Comparison of ENCODE assay signal across 2 cellular contexts in genomic region chr13:49814551-49815270, GRCh38.
A peak's percentile ranks its signal among the peaks of the same experiment; 100 is the strongest.
TF ChIP-seq lines count a peak whose summit lies in the region.

No MANE protein-coding gene starts in this region.

TF ChIP-seq in HepG2, 621 proteins besides CTCF, POLR2A, EP300 and RAD21 (continues in another document):
- TF ChIP-seq ZNF30 (CRISPR knock-in tag; IDR thresholded peaks at IDR 0.05) (no peak), RBM22 (optimal IDR thresholded peaks at IDR 0.05; ENCODE audit: low read length) (no peak), EZH2 (conservative IDR thresholded peaks at IDR 0.05; ENCODE audit: low read depth, low read length) (no peak), SAP130 (CRISPR knock-in tag; IDR thresholded peaks at IDR 0.05; ENCODE audit: low read depth) (0 out of 2 replicates have a peak, but pooled peaks have one; percentile 16), ZNF615 (CRISPR knock-in tag; IDR thresholded peaks at IDR 0.05; ENCODE audit: borderline replicate concordance) (no peak), HOXA3 (CRISPR knock-in tag; IDR thresholded peaks at IDR 0.05) (no peak), KLF6 (CRISPR knock-in tag; IDR thresholded peaks at IDR 0.05) (no peak), ARNTL (CRISPR knock-in tag; IDR thresholded peaks at IDR 0.05) (no peak), SMARCC2 (IDR thresholded peaks at IDR 0.05) (no peak), NFAT5 (CRISPR knock-in tag; IDR thresholded peaks at IDR 0.05) (no peak), SRSF9 (IDR thresholded peaks at IDR 0.05; ENCODE audit: borderline replicate concordance, insufficient read depth, low read depth, low read length, poor library complexity, severe bottlenecking) (no peak), SALL1 (CRISPR knock-in tag; IDR thresholded peaks at IDR 0.05) (0 out of 2 replicates have a peak, but pooled peaks have one; percentile 13), IRF2 (CRISPR knock-in tag; IDR thresholded peaks at IDR 0.05) (0 out of 2 replicates have a peak, but pooled peaks have one; percentile 16), ZXDC (CRISPR knock-in tag; IDR thresholded peaks at IDR 0.05) (no peak), ZBTB43 (CRISPR knock-in tag; conservative IDR thresholded peaks at IDR 0.05) (no peak), DBP (CRISPR knock-in tag; IDR thresholded peaks at IDR 0.05; ENCODE audit: not compliant biosample characterization) (no peak), NFATC3 (CRISPR knock-in tag; IDR thresholded peaks at IDR 0.05) (no peak), SAFB2 (CRISPR knock-in tag; IDR thresholded peaks at IDR 0.05; ENCODE audit: borderline replicate concordance, low read depth) (no peak)

TF ChIP-seq in IMR-90, 13 proteins besides CTCF, POLR2A, EP300 and RAD21:
- TF ChIP-seq USF2 (IDR thresholded peaks at IDR 0.05; ENCODE audit: low read depth, low read length) (no peak), CEBPB (IDR thresholded peaks at IDR 0.05; ENCODE audit: low read depth, low read length) (peak; percentile 68; the same call in 1 of the 2 replicates), MAZ (IDR thresholded peaks at IDR 0.05; ENCODE audit: borderline replicate concordance, low read depth, low read length) (no peak), RFX5 (IDR thresholded peaks at IDR 0.05; ENCODE audit: low read depth, low read length) (no peak)
